In the genomic region with DNA sequence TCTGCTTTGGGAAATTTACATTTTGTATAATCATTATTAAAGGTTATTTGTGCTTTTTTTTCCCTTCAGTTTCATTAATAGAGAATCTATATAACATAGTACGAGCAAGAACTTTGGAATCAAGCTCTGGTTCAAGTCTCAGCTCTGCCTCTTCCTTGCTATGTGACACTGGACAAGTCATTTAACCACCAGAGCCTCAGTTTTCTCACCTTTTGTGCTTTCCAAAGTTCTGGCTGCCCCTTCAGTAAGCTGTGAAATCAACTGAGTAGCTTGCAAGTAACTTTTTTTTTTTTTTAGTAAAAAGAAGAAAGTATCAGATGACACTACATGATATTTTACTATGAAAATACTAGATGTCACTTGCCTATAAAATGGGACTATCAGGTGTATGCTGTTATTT, we compare ENCODE assay signal across 16 cellular contexts.
"Had no signal": no experiment of that assay in that cellular context is flagged by ENCODE, and none has a peak within 500 bp of the region (broad histone marks: within the 10 kb centered on the region; RNA-seq: fewer than 3 reads in every experiment).

No MANE protein-coding gene starts in this region.

- H3K36me3 ChIP-seq: brain microvascular endothelial cell, gastrocnemius medialis, ovary, stomach, vagina had no signal

- H3K9me3 ChIP-seq: gastrocnemius medialis, ovary, stomach, vagina had no signal

- H3K4me3 ChIP-seq: gastrocnemius medialis, ovary, stomach, vagina had no signal

- H3K4me3 Mint-ChIP-seq: activated CD4-positive, alpha-beta memory T cell treated with anti-CD3 and anti-CD28 coated beads for 36 hours; activated naive CD8-positive, alpha-beta T cell; neural crest cell; T-cell had no signal

- ATAC-seq: T-cell had no signal

- H3K4me1 ChIP-seq: vagina had no signal

- H3K27me3 ChIP-seq: brain microvascular endothelial cell, gastrocnemius medialis, ovary, stomach, vagina had no signal

- H3K27ac Mint-ChIP-seq: activated CD4-positive, alpha-beta memory T cell treated with anti-CD3 and anti-CD28 coated beads for 36 hours; activated naive CD8-positive, alpha-beta T cell; T-cell had no signal

- H3K27ac ChIP-seq: ovary, stomach, vagina had no signal

- H3K27me3 Mint-ChIP-seq: activated CD4-positive, alpha-beta memory T cell treated with anti-CD3 and anti-CD28 coated beads for 36 hours; activated naive CD8-positive, alpha-beta T cell; T-cell had no signal

- H3K9me3 Mint-ChIP-seq: activated CD4-positive, alpha-beta memory T cell treated with anti-CD3 and anti-CD28 coated beads for 36 hours; neural crest cell; T-cell had no signal

- H3K36me3 Mint-ChIP-seq: activated CD4-positive, alpha-beta memory T cell treated with anti-CD3 and anti-CD28 coated beads for 36 hours; activated naive CD8-positive, alpha-beta T cell; T-cell had no signal

- DNase-seq: activated CD4-positive, alpha-beta memory T cell treated with anti-CD3 and anti-CD28 coated beads for 36 hours; activated CD4-positive, alpha-beta T cell treated with anti-CD3 and anti-CD28 coated beads for 1 hour; activated gamma-delta T cell; activated T-cell treated with anti-CD3 and anti-CD28 coated beads, Interleukin-2, amount 50 U/mL, for 48 hours; amygdala; gastrocnemius medialis; hippocampal formation; ovary; stimulated activated CD4-positive, alpha-beta T cell treated with anti-CD3 and anti-CD28 coated beads, Interleukin-15, amount 100 ng/mL, for 24 hours; stimulated activated CD4-positive, alpha-beta T cell treated with anti-CD3 and anti-CD28 coated beads, Interleukin-4, amount 100 ng/mL, for 4 hours; stomach; T-cell had no signal
